In genomic region chr20:36886859-36887778, GRCh38 we compare ENCODE assay signal across 8 cellular contexts. TPM values are rescaled to one million over a fixed set of nuclear protein-coding genes. Genes with fewer than 3 reads are reported as not detected.
DNase-seq lines count a peak whose midpoint lies in the region; ATAC-seq and TF ChIP-seq lines count a peak whose summit lies in the region.

No MANE protein-coding gene starts in this region.

- H3K27ac Mint-ChIP-seq in progenitor cell of endocrine pancreas, result peak overlapping the region; percentile 2

- H3K4me1 Mint-ChIP-seq in progenitor cell of endocrine pancreas (ENCODE audit: low read depth), result peaks cover 3% of the 10 kb centered on the region

- peak; percentile 97 for TF ChIP-seq CTCF in AG10803 (conservative IDR thresholded peaks at IDR 0.05; ENCODE audit: low read length)
- TF ChIP-seq CTCF in heart right ventricle (IDR thresholded peaks at IDR 0.05), result peak; percentile 83 to 98 (median 96)
- peak; percentile 92 for TF ChIP-seq CTCF in progenitor cell of endocrine pancreas (IDR thresholded peaks at IDR 0.05; ENCODE audit: unreplicated experiment)

- DNase-seq in AG10803 (ENCODE audit: low read depth) (peak; percentile 62), NCI-H1417 treated with DMSO at 0.1 percent for 48 hours (lab: John Stamatoyannopoulos, UW) (peak; percentile 59), SW480 (ENCODE audit: low spot score) (peak; percentile 87), adipocyte (ENCODE audit: low read depth) (peak; percentile 93), heart right ventricle (peak; percentile 83 to 84), progenitor cell of endocrine pancreas (ENCODE audit: low spot score, unreplicated experiment) (peak; percentile 89), ureter (ENCODE audit: low spot score) (peak; percentile 86)

- 19 to 21% methylated on average over 24 of the region's 24 CpGs for WGBS in heart right ventricle, 2 donors

- H3K4me3 ChIP-seq in AG10803 (ENCODE audit: low read length) (peak overlapping the region; percentile 56), adipocyte (ENCODE audit: low read length) (no peak overlapping the region), heart right ventricle (peak overlapping the region in 1 of 10 donors; percentile 4)

- no peaks in the 10 kb centered on the region for H3K36me3 Mint-ChIP-seq in progenitor cell of endocrine pancreas (ENCODE audit: insufficient read depth)

- no peaks in the 10 kb centered on the region for H3K27me3 Mint-ChIP-seq in progenitor cell of endocrine pancreas

- peak overlapping the region in 2 of 10 donors; percentile 15 to 30 for H3K27ac ChIP-seq in heart right ventricle

- H3K9ac ChIP-seq in adipocyte (ENCODE audit: low read length), result peak overlapping the region; percentile 6

- no peak overlapping the region for H3K4me3 Mint-ChIP-seq in progenitor cell of endocrine pancreas (ENCODE audit: low read depth)

- H3K9me3 ChIP-seq in adipocyte (ENCODE audit: control insufficient read depth, low read length) (no peaks in the 10 kb centered on the region), heart right ventricle (no peaks in the 10 kb centered on the region)

- no peaks in the 10 kb centered on the region for H3K27me3 ChIP-seq in adipocyte (replicated peaks; ENCODE audit: control insufficient read depth, insufficient read depth, low read length)
- no peaks in the 10 kb centered on the region for H3K27me3 ChIP-seq in heart right ventricle

- H3K36me3 ChIP-seq in adipocyte (ENCODE audit: control insufficient read depth, insufficient read depth, low read length, severe bottlenecking) (peaks cover 30% of the 10 kb centered on the region), heart right ventricle (peaks cover 0 to 34% (median 6%) of the 10 kb centered on the region in 9 donors)

- intact Hi-C loops in heart right ventricle (cut with DNase I), result loop anchor here in 5 of 10 donors (2.0 to 10.0 kb wide), 7 partner anchors 95 to 332 kb away; partner anchors contain the start of gene RAB5IF (in 1 of the 5)

- H3K4me1 ChIP-seq in adipocyte (ENCODE audit: control insufficient read depth, insufficient read depth, low read length) (peaks cover 13% of the 10 kb centered on the region), heart right ventricle (peaks cover 0 to 13% (median 11%) of the 10 kb centered on the region in 9 donors)

- no peaks in the 10 kb centered on the region for H3K9me3 Mint-ChIP-seq in progenitor cell of endocrine pancreas (ENCODE audit: low read depth)

- ATAC-seq in GM19452 (IDR thresholded peaks at IDR 0.05; ENCODE audit: unreplicated experiment), result peak; percentile 66
- peak; percentile 72 to 91 (median 87) for ATAC-seq in heart right ventricle

RNA-seq across cellular contexts. Expression of gene TLDC2, which starts 11.2 kb away (rescaled TPM):
- total RNA-seq in heart right ventricle (not detected), progenitor cell of endocrine pancreas (0.34 and 0.38 TPM in 2 replicates), ureter (0.36 TPM)
- under 1 TPM in 1 of 2 donors, not detected in 1; 0.01 TPM for polyA plus RNA-seq in heart right ventricle
